Comparison of ENCODE assay signal across 23 cellular contexts in genomic region chr21:41010981-41011380, GRCh38.
"Had no signal": no experiment of that assay in that cellular context is flagged by ENCODE, and none has a peak within 500 bp of the region (broad histone marks: within the 10 kb centered on the region; RNA-seq: fewer than 3 reads in every experiment).

No MANE protein-coding gene starts in this region.

- H3K27ac Mint-ChIP-seq: naive thymus-derived CD8-positive, alpha-beta T cell; nephron progenitor cell; stimulated activated naive CD8-positive, alpha-beta T cell treated with anti-CD3 and anti-CD28 coated beads, Interleukin-15, amount 100 ng/mL, for 72 hours had no signal

- H3K9me3 Mint-ChIP-seq: stimulated activated naive CD8-positive, alpha-beta T cell treated with anti-CD3 and anti-CD28 coated beads, Interleukin-15, amount 100 ng/mL, for 72 hours had no signal

- H3K36me3 Mint-ChIP-seq: naive thymus-derived CD8-positive, alpha-beta T cell had no signal

- DNase-seq: dermis blood vessel endothelial cell; effector memory CD4-positive, alpha-beta T cell; foreskin keratinocyte; heart right ventricle; hippocampal formation; kidney glomerular epithelial cell; left colon; left ventricle myocardium superior; lower lobe of right lung; naive thymus-derived CD8-positive, alpha-beta T cell; nephron progenitor cell; occipital lobe; ovary; right lobe of liver; stimulated activated CD4-positive, alpha-beta T cell treated with anti-CD3 and anti-CD28 coated beads, Interleukin-12 subunit alpha, Interleukin-12 subunit beta, amount 100 ng/mL, for 4 hours; stimulated activated CD4-positive, alpha-beta T cell treated with anti-CD3 and anti-CD28 coated beads, Interleukin-1b, Interleukin-23, amount 100 ng/mL, for 48 hours; stimulated activated CD4-positive, alpha-beta T cell treated with anti-CD3 and anti-CD28 coated beads, Interleukin-4, amount 100 ng/mL, for 1 hour; stimulated activated CD8-positive, alpha-beta memory T cell treated with anti-CD3 and anti-CD28 coated beads, Interleukin-4, amount 100 ng/mL, for 48 hours; stimulated activated naive CD4-positive, alpha-beta T cell; stimulated activated naive CD8-positive, alpha-beta T cell treated with anti-CD3 and anti-CD28 coated beads, Interleukin-15, amount 100 ng/mL, for 72 hours; transverse colon; upper lobe of right lung; uterus had no signal

- H3K27me3 Mint-ChIP-seq: stimulated activated naive CD8-positive, alpha-beta T cell treated with anti-CD3 and anti-CD28 coated beads, Interleukin-15, amount 100 ng/mL, for 72 hours had no signal

- H3K4me3 Mint-ChIP-seq: naive thymus-derived CD8-positive, alpha-beta T cell; nephron progenitor cell; stimulated activated naive CD8-positive, alpha-beta T cell treated with anti-CD3 and anti-CD28 coated beads, Interleukin-15, amount 100 ng/mL, for 72 hours had no signal

- H3K4me1 Mint-ChIP-seq: naive thymus-derived CD8-positive, alpha-beta T cell; stimulated activated naive CD8-positive, alpha-beta T cell treated with anti-CD3 and anti-CD28 coated beads, Interleukin-15, amount 100 ng/mL, for 72 hours had no signal
